In the genomic region with DNA sequence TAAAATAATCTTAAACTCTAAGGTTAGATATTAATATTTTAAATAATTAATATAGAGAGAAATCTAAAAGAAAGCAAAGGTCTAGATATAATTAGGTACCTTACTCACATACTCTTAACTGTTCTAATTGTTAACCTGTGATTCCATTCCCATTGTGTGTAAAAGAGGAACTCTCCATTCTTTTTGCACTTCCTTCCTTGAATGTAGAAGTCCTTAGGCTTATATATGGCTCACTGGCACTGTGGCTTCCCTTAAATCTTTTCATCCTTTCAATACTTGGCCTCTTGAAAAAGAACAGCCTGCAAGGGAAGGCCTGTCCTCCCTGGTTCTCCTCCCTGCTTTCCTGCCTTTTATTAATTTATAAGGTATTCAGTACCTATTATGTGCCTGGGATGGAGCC, we compare ENCODE assay signal across 20 cellular contexts.
DNase-seq lines count a peak whose midpoint lies in the region; ATAC-seq, FAIRE-seq and TF ChIP-seq lines count a peak whose summit lies in the region.
"Had no signal": no experiment of that assay in that cellular context is flagged by ENCODE, and none has a peak within 500 bp of the region (broad histone marks: within the 10 kb centered on the region; RNA-seq: fewer than 3 reads in every experiment).

No MANE protein-coding gene starts in this region.

- H3K9ac ChIP-seq in smooth muscle cell (ENCODE audit: low read depth), result no peak overlapping the region

- no peaks in the 10 kb centered on the region for H3K36me3 Mint-ChIP-seq in T-helper 17 cell (ENCODE audit: low read depth)

- H3K4me1 ChIP-seq in smooth muscle cell (ENCODE audit: low read depth), result no peaks in the 10 kb centered on the region

- TF ChIP-seq POLR2A in H54 (IDR thresholded peaks at IDR 0.05; ENCODE audit: low read depth, low read length), result no peak

- no peaks in the 10 kb centered on the region for H3K79me2 ChIP-seq in smooth muscle cell (ENCODE audit: low read depth)

- H3F3A ChIP-seq in smooth muscle cell (ENCODE audit: low read depth), result no peaks in the 10 kb centered on the region

- H3K9me3 ChIP-seq in T-helper 17 cell (ENCODE audit: control insufficient read depth, low read length, poor library complexity, severe bottlenecking), result no peaks in the 10 kb centered on the region
- H3K9me3 ChIP-seq in smooth muscle cell (replicated peaks; ENCODE audit: low read depth), result no peaks in the 10 kb centered on the region
- H3K9me3 ChIP-seq: SJSA1 had no signal

- H3K27me3 Mint-ChIP-seq in T-helper 17 cell, result no peaks in the 10 kb centered on the region
- H3K27me3 Mint-ChIP-seq: CD4-positive, alpha-beta T cell had no signal

- DNase-seq in H54 (ENCODE audit: insufficient read length, low spot score), result no peak
- DNase-seq in T-helper 17 cell, result no peak
- DNase-seq in left colon, result no peak
- no peak for DNase-seq in smooth muscle cell (lab: John Stamatoyannopoulos, UW; ENCODE audit: unreplicated experiment)
- DNase-seq: CD4-positive, alpha-beta T cell; COR-L47; DMS 273 treated with DMSO at 0.1 percent for 48 hours; DMS79 treated with DMSO at 0.1 percent for 48 hours; MM.1S; NCI-H1105; NCI-H2081; NCI-H2171; NCI-H524 treated with DMSO at 0.1 percent for 48 hours had no signal

- no peak overlapping the region for H3K4me2 ChIP-seq in smooth muscle cell

- no peak overlapping the region for H3K4me3 ChIP-seq in smooth muscle cell
- H3K4me3 ChIP-seq: GM12878, SJSA1 had no signal

- H2AFZ ChIP-seq in smooth muscle cell (ENCODE audit: low read depth), result no peak overlapping the region

- H3K27me3 ChIP-seq in smooth muscle cell (ENCODE audit: low read depth), result no peaks in the 10 kb centered on the region
- H3K27me3 ChIP-seq: SJSA1 had no signal

- no peaks in the 10 kb centered on the region for H3K36me3 ChIP-seq in smooth muscle cell (ENCODE audit: low read depth)
- H3K36me3 ChIP-seq: SJSA1 had no signal

- FAIRE-seq in H54 (lab: Jason Lieb, UNC), result peak; percentile 11
- FAIRE-seq: GM12878, H1, RCC 7860 had no signal

- H3K4me1 Mint-ChIP-seq in T-helper 17 cell, result peaks cover 5% of the 10 kb centered on the region

- no peak overlapping the region for H3K4me3 Mint-ChIP-seq in T-helper 17 cell
- H3K4me3 Mint-ChIP-seq: CD4-positive, alpha-beta T cell had no signal

- intact Hi-C loops in left colon (cut with DNase I, micrococcal nuclease), result no loop called here

- H3K27ac Mint-ChIP-seq in T-helper 17 cell, result peak overlapping the region; percentile 14
- H3K27ac Mint-ChIP-seq: CD4-positive, alpha-beta T cell had no signal

- H3K27ac ChIP-seq in smooth muscle cell (ENCODE audit: low read depth), result peak overlapping the region; percentile 31
- H3K27ac ChIP-seq: SJSA1 had no signal

- H4K20me1 ChIP-seq in smooth muscle cell (ENCODE audit: low read depth), result no peaks in the 10 kb centered on the region

- TF ChIP-seq CTCF in smooth muscle cell (IDR thresholded peaks at IDR 0.05; ENCODE audit: borderline replicate concordance, insufficient read depth, poor library complexity, severe bottlenecking), result no peak

- ATAC-seq in T-helper 17 cell (no peak), left colon (peak; percentile 41), GM21360 (IDR thresholded peaks at IDR 0.05; ENCODE audit: unreplicated experiment) (no peak), GM19452 (IDR thresholded peaks at IDR 0.05; ENCODE audit: unreplicated experiment) (no peak), GM18519 (IDR thresholded peaks at IDR 0.05; ENCODE audit: low FRiP score, unreplicated experiment) (no peak)
- ATAC-seq: GM12878 had no signal
